In genomic region chr18:64436111-64436510, GRCh38 we compare ENCODE assay signal across 20 cellular contexts.
"Had no signal": no experiment of that assay in that cellular context is flagged by ENCODE, and none has a peak within 500 bp of the region (broad histone marks: within the 10 kb centered on the region; RNA-seq: fewer than 3 reads in every experiment).

No MANE protein-coding gene starts in this region.

- H3K27ac Mint-ChIP-seq: activated naive CD8-positive, alpha-beta T cell treated with anti-CD3 and anti-CD28 coated beads, Interleukin-2, amount 10 ng/mL, durations not matched to agents 7 days and 5 days; immature natural killer cell; mesothelial cell of epicardium; natural killer cell treated with Interleukin-12 subunit alpha and Interleukin-12 subunit beta and Interleukin-15 and Interleukin-18, amount 100 ng/mL, for 72 hours; T-helper 2 cell treated with Interferon-gamma antibody and Interleukin-4, amounts not matched to agents 5 μg/mL and 100 μg/mL, for 36 hours; WTC11 had no signal

- H3K4me3 Mint-ChIP-seq: activated naive CD8-positive, alpha-beta T cell treated with anti-CD3 and anti-CD28 coated beads, Interleukin-2, amount 10 ng/mL, durations not matched to agents 7 days and 5 days; central memory CD8-positive, alpha-beta T cell; immature natural killer cell; mesothelial cell of epicardium; natural killer cell treated with Interleukin-12 subunit alpha and Interleukin-12 subunit beta and Interleukin-15 and Interleukin-18, amount 100 ng/mL, for 72 hours; T-helper 2 cell treated with Interferon-gamma antibody and Interleukin-4, amounts not matched to agents 5 μg/mL and 100 μg/mL, for 36 hours; WTC11 had no signal

- H3K4me1 Mint-ChIP-seq: activated naive CD8-positive, alpha-beta T cell treated with anti-CD3 and anti-CD28 coated beads, Interleukin-2, amount 10 ng/mL, durations not matched to agents 7 days and 5 days; central memory CD8-positive, alpha-beta T cell; immature natural killer cell; mesothelial cell of epicardium; WTC11 had no signal

- DNase-seq: activated CD4-positive, alpha-beta T cell treated with anti-CD3 and anti-CD28 coated beads, Interleukin-2, amount 50 U/mL, for 4 hours; activated CD8-positive, alpha-beta memory T cell treated with anti-CD3 and anti-CD28 coated beads for 24 hours; activated CD8-positive, alpha-beta memory T cell treated with anti-CD3 and anti-CD28 coated beads, Interleukin-2, amount 50 U/mL, for 48 hours; activated naive CD4-positive, alpha-beta T cell treated with Interleukin-2 at 50 U/mL for 16 hours; activated naive CD8-positive, alpha-beta T cell treated with anti-CD3 and anti-CD28 coated beads, Interleukin-2, amount 10 ng/mL, durations not matched to agents 7 days and 5 days; activated T-cell treated with anti-CD3 and anti-CD28 coated beads, Interleukin-2, amount 50 U/mL, for 48 hours; amniotic stem cell; effector memory CD4-positive, alpha-beta T cell; glutamatergic neuron; immature natural killer cell; kidney glomerular epithelial cell; left ventricle myocardium inferior; stimulated activated CD4-positive, alpha-beta T cell treated with anti-CD3 and anti-CD28 coated beads, Interleukin-4, amount 100 ng/mL, for 1 hour; stimulated activated naive CD8-positive, alpha-beta T cell treated with anti-CD3 and anti-CD28 coated beads, Interleukin-15, Interleukin-2, amounts not matched to agents 100 U/mL and 50 U/mL, for 24 hours; upper lobe of right lung had no signal

- H3K27me3 Mint-ChIP-seq: activated naive CD8-positive, alpha-beta T cell treated with anti-CD3 and anti-CD28 coated beads, Interleukin-2, amount 10 ng/mL, durations not matched to agents 7 days and 5 days; central memory CD8-positive, alpha-beta T cell; natural killer cell treated with Interleukin-12 subunit alpha and Interleukin-12 subunit beta and Interleukin-15 and Interleukin-18, amount 100 ng/mL, for 72 hours had no signal

- H3K36me3 Mint-ChIP-seq: activated naive CD8-positive, alpha-beta T cell treated with anti-CD3 and anti-CD28 coated beads, Interleukin-2, amount 10 ng/mL, durations not matched to agents 7 days and 5 days; mesothelial cell of epicardium had no signal

- ATAC-seq: natural killer cell treated with Interleukin-12 subunit alpha and Interleukin-12 subunit beta and Interleukin-15 and Interleukin-18, amount 100 ng/mL, for 72 hours; stimulated activated naive CD8-positive, alpha-beta T cell treated with anti-CD3 and anti-CD28 coated beads, Interleukin-15, Interleukin-2, amounts not matched to agents 100 U/mL and 50 U/mL, for 24 hours; upper lobe of right lung; WTC11 had no signal
